29 cellular contexts compared by ENCODE assay signal in genomic region chr2:209757200-209757599, GRCh38. TPM values are rescaled to one million over a fixed set of nuclear protein-coding genes. Genes with fewer than 3 reads are reported as not detected.
"Had no signal": no experiment of that assay in that cellular context is flagged by ENCODE, and none has a peak within 500 bp of the region (broad histone marks: within the 10 kb centered on the region; RNA-seq: fewer than 3 reads in every experiment).

No MANE protein-coding gene starts in this region.

- H3K27ac ChIP-seq: colonic mucosa, epithelial cell of prostate, esophagus squamous epithelium, gastrocnemius medialis, heart right ventricle, left lung, lower lobe of right lung had no signal

- DNase-seq: colonic mucosa; cortex of kidney; effector CD8-positive, alpha-beta T cell; effector memory CD8-positive, alpha-beta T cell; endodermal cell; erythroblast; esophagus squamous epithelium; foreskin fibroblast; foreskin melanocyte; gastrocnemius medialis; glutamatergic neuron; head of caudate nucleus; heart right ventricle; hippocampal formation; immature natural killer cell; islet precursor cell; left cardiac atrium; left lung; left ventricle myocardium superior; lower lobe of right lung; mesenchymal stem cell; mucosa of descending colon; naive B cell had no signal

- FAIRE-seq: endometrium had no signal

- ATAC-seq: effector memory CD8-positive, alpha-beta T cell; esophagus mucosa; gastrocnemius medialis; heart right ventricle; left cardiac atrium; left lung; left ventricle myocardium superior; lower lobe of right lung; mucosa of descending colon had no signal

- H3K4me1 ChIP-seq: colonic mucosa, esophagus squamous epithelium, gastrocnemius medialis, heart right ventricle, left lung, lower lobe of right lung had no signal

- H3K36me3 ChIP-seq: colonic mucosa, esophagus squamous epithelium, gastrocnemius medialis, heart right ventricle, left lung, lower lobe of right lung had no signal

- H3K9me3 ChIP-seq: colonic mucosa, esophagus squamous epithelium, gastrocnemius medialis, left lung, lower lobe of right lung, mucosa of descending colon had no signal

- H3K27me3 ChIP-seq: colonic mucosa, esophagus squamous epithelium, gastrocnemius medialis, left lung had no signal

- H3K4me3 ChIP-seq: colonic mucosa, esophagus squamous epithelium, gastrocnemius medialis, heart right ventricle, left lung, lower lobe of right lung, mucosa of descending colon had no signal

RNA-seq across cellular contexts. Expression of gene UNC80, which starts 14.4 kb away (rescaled TPM):
- total RNA-seq: gastrocnemius medialis, kidney epithelial cell, left ventricle myocardium superior, lower lobe of right lung, mesenteric fat pad, myocyte had no signal
- polyA plus RNA-seq: immature natural killer cell had no signal
